ENCODE assay signal across 8 cellular contexts in the genomic region with DNA sequence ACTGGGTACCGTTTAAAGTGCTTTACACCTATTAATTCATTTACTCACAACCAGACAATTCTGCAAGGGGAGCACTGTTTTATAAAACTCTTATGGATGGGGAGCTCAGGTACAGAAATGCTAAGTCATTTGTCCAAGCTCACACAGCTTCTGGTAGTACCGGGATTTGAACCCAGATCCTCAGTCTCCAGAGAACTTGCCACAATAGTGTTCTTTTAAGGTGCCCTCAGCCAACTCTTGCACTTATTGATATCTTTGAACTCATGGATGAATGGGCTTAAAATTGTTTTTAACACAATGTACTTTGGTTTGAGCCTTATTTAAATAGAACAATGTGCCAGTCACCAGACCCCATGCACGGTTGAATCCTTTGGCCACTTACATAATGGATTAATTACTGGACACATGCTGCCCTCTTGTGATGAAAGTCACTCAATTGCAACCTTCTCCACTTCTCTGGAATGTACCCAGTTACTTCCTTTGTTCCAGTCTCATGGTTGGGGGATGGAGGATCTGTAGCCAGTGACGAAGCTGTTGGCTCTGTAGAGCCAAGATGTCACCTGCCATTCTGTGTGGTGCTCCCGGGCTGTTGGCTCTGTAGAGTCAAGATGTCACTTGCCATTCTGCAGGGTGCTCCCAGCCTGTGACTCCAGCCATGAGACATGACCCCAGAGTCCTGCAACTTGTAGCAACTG.
DNase-seq lines count a peak whose midpoint lies in the region; ATAC-seq and TF ChIP-seq lines count a peak whose summit lies in the region.

No MANE protein-coding gene starts in this region.

- H3K36me3 ChIP-seq in WERI-Rb-1: no peaks in the 10 kb centered on the region

- DNase-seq in NCI-H2107 treated with DMSO at 0.1 percent for 48 hours (lab: John Stamatoyannopoulos, UW; ENCODE audit: unreplicated experiment): peak; percentile 35
- no peak for DNase-seq in NCI-H2107 (lab: John Stamatoyannopoulos, UW)
- DNase-seq in NB4 (ENCODE audit: low read depth): peak; percentile 73
- peak; percentile 33 for DNase-seq in WERI-Rb-1
- no peak for DNase-seq in Right ventricle myocardium superior
- DNase-seq in progenitor cell of endocrine pancreas (ENCODE audit: low spot score, unreplicated experiment): no peak
- DNase-seq in activated naive CD8-positive, alpha-beta T cell treated with anti-CD3 and anti-CD28 coated beads for 36 hours: no peak

- intact Hi-C loops in Right ventricle myocardium superior (cut with DNase I): loop anchor here (2.0 to 5.0 kb wide), 2 partner anchors 131 to 250 kb away; a partner anchor contains a TSS

- no peak overlapping the region for H3K4me3 ChIP-seq in NB4 (ENCODE audit: low read depth, low read length)
- H3K4me3 ChIP-seq in WERI-Rb-1 (ENCODE audit: low read depth, low read length): no peak overlapping the region

- H3K9me3 Mint-ChIP-seq in progenitor cell of endocrine pancreas (ENCODE audit: low read depth): peaks cover 4% of the 10 kb centered on the region
- peaks cover 3% of the 10 kb centered on the region for H3K9me3 Mint-ChIP-seq in activated naive CD8-positive, alpha-beta T cell treated with anti-CD3 and anti-CD28 coated beads for 36 hours

- no peaks in the 10 kb centered on the region for H3K27me3 Mint-ChIP-seq in progenitor cell of endocrine pancreas
- no peaks in the 10 kb centered on the region for H3K27me3 Mint-ChIP-seq in activated naive CD8-positive, alpha-beta T cell treated with anti-CD3 and anti-CD28 coated beads for 36 hours

- H3K27ac Mint-ChIP-seq in progenitor cell of endocrine pancreas: peak overlapping the region; percentile 13
- H3K27ac Mint-ChIP-seq in activated naive CD8-positive, alpha-beta T cell treated with anti-CD3 and anti-CD28 coated beads for 36 hours: no peak overlapping the region

- peak; percentile 26 for TF ChIP-seq CTCF in NB4 (IDR thresholded peaks at IDR 0.05; ENCODE audit: low read depth, low read length)
- peak; percentile 58 for TF ChIP-seq CTCF in WERI-Rb-1 (IDR thresholded peaks at IDR 0.05; ENCODE audit: low read depth, low read length)
- peak; percentile 53 for TF ChIP-seq CTCF in progenitor cell of endocrine pancreas (IDR thresholded peaks at IDR 0.05; ENCODE audit: unreplicated experiment)

- no peaks in the 10 kb centered on the region for H3K4me1 Mint-ChIP-seq in progenitor cell of endocrine pancreas (ENCODE audit: low read depth)
- no peaks in the 10 kb centered on the region for H3K4me1 Mint-ChIP-seq in activated naive CD8-positive, alpha-beta T cell treated with anti-CD3 and anti-CD28 coated beads for 36 hours

- H3K9me3 ChIP-seq in WERI-Rb-1 (ENCODE audit: severe bottlenecking): no peaks in the 10 kb centered on the region

- no peaks in the 10 kb centered on the region for H3K27me3 ChIP-seq in WERI-Rb-1 (ENCODE audit: insufficient read depth, low read depth, severe bottlenecking)

- no peak overlapping the region for H3K27ac ChIP-seq in WERI-Rb-1

- peaks cover 9% of the 10 kb centered on the region for H3K36me3 Mint-ChIP-seq in progenitor cell of endocrine pancreas (ENCODE audit: insufficient read depth)
- H3K36me3 Mint-ChIP-seq in activated naive CD8-positive, alpha-beta T cell treated with anti-CD3 and anti-CD28 coated beads for 36 hours: no peaks in the 10 kb centered on the region

- TF ChIP-seq POLR2A in NB4 (IDR thresholded peaks at IDR 0.05; ENCODE audit: extremely low read depth, insufficient read length): no peak

- ATAC-seq in Right ventricle myocardium superior (ENCODE audit: poor library complexity): peak; percentile 94
- ATAC-seq in HG03571 (IDR thresholded peaks at IDR 0.05; ENCODE audit: unreplicated experiment): no peak

- H3K4me3 Mint-ChIP-seq in progenitor cell of endocrine pancreas (ENCODE audit: low read depth): no peak overlapping the region
- no peak overlapping the region for H3K4me3 Mint-ChIP-seq in activated naive CD8-positive, alpha-beta T cell treated with anti-CD3 and anti-CD28 coated beads for 36 hours

Comparison
In these comparisons a context has a peak if more than half of its experiments do, and no peak if none do; other contexts are left out.
1. DNase-seq: peak in NCI-H2107 treated with DMSO at 0.1 percent for 48 hours (single experiment), NB4 (single experiment) and WERI-Rb-1 (single experiment); none in NCI-H2107 (single experiment), Right ventricle myocardium superior (single experiment), progenitor cell of endocrine pancreas (single experiment) and activated naive CD8-positive, alpha-beta T cell treated with anti-CD3 and anti-CD28 coated beads for 36 hours (single experiment).
2. Peak in every context shown above with its lines, with median percentiles within 50 percentile points of each other: CTCF ChIP-seq.